In genomic region chr11:115194798-115195101, GRCh38 we compare ENCODE assay signal across 12 cellular contexts.
DNase-seq lines count a peak whose midpoint lies in the region; ATAC-seq and TF ChIP-seq lines count a peak whose summit lies in the region.
"Had no signal": no experiment of that assay in that cellular context is flagged by ENCODE, and none has a peak within 500 bp of the region (broad histone marks: within the 10 kb centered on the region; RNA-seq: fewer than 3 reads in every experiment).

No MANE protein-coding gene starts in this region.

- H3K4me3 ChIP-seq in KMS-11 (IDR thresholded peaks at IDR 0.05; ENCODE audit: insufficient read depth, low read depth, low read length), result no peak overlapping the region
- H3K4me3 ChIP-seq: K562, neural progenitor cell, vagina had no signal

- H3K36me3 ChIP-seq in KMS-11 (ENCODE audit: insufficient read depth), result no peaks in the 10 kb centered on the region
- H3K36me3 ChIP-seq: neural progenitor cell, vagina had no signal

- TF ChIP-seq CTCF in KMS-11 (conservative IDR thresholded peaks at IDR 0.05; ENCODE audit: low read depth, low read length), result no peak

- H3K4me2 ChIP-seq in KMS-11, result peak overlapping the region; percentile 73
- H3K4me2 ChIP-seq: neural progenitor cell had no signal

- DNase-seq in activated CD4-positive, alpha-beta T cell treated with anti-CD3 and anti-CD28 coated beads, Interleukin-2, amount 50 U/mL, for 48 hours, result peak; percentile 6 to 7
- DNase-seq in activated CD4-positive, alpha-beta T cell treated with anti-CD3 and anti-CD28 coated beads for 1 hour, result no peak
- DNase-seq in memory B cell (ENCODE audit: low spot score in 2 of 2) (no peak), NCI-H1930 (lab: John Stamatoyannopoulos, UW) (no peak), occipital lobe (lab: John Stamatoyannopoulos, UW) (no peak), islet precursor cell (no peak)
- DNase-seq: activated gamma-delta T cell had no signal

- H3K4me1 Mint-ChIP-seq in memory B cell, result peaks cover 13% of the 10 kb centered on the region

- ATAC-seq in GM21515 (IDR thresholded peaks at IDR 0.05; ENCODE audit: unreplicated experiment) (peak; percentile 52), memory B cell (ENCODE audit: low read depth) (peak; percentile 53)
- ATAC-seq: K562 had no signal

- H3K79me2 ChIP-seq in KMS-11 (ENCODE audit: insufficient read depth, low read depth), result peaks cover 11% of the 10 kb centered on the region; the same call in 1 of the 2 replicates

- no peak overlapping the region for H2AFZ ChIP-seq in KMS-11 (ENCODE audit: low read depth)
- H2AFZ ChIP-seq: neural progenitor cell had no signal

- H4K20me1 ChIP-seq in KMS-11 (ENCODE audit: insufficient read depth), result no peaks in the 10 kb centered on the region

- peak overlapping the region; percentile 74 for H3K9ac ChIP-seq in KMS-11
- H3K9ac ChIP-seq: neural progenitor cell had no signal

- H3K27ac Mint-ChIP-seq in memory B cell, result peak overlapping the region; percentile 87
- H3K27ac Mint-ChIP-seq: neural progenitor cell had no signal

- peak overlapping the region; percentile 96 for H3K27ac ChIP-seq in KMS-11
- H3K27ac ChIP-seq: neural progenitor cell, vagina had no signal

- H3K36me3 Mint-ChIP-seq in memory B cell, result no peaks in the 10 kb centered on the region

- peaks cover 61% of the 10 kb centered on the region for H3K4me1 ChIP-seq in KMS-11 (ENCODE audit: low read depth, poor library complexity, severe bottlenecking)
- H3K4me1 ChIP-seq: vagina had no signal

- no peaks in the 10 kb centered on the region for H3K9me3 Mint-ChIP-seq in memory B cell
- H3K9me3 Mint-ChIP-seq: neural progenitor cell had no signal

- no peaks in the 10 kb centered on the region for H3K27me3 Mint-ChIP-seq in memory B cell

- H3K4me3 Mint-ChIP-seq in memory B cell, result peak overlapping the region; percentile 91
- H3K4me3 Mint-ChIP-seq: neural progenitor cell had no signal

- H3K27me3 ChIP-seq in KMS-11 (ENCODE audit: insufficient read depth, low read depth), result no peaks in the 10 kb centered on the region
- H3K27me3 ChIP-seq: neural progenitor cell, vagina had no signal

Comparison
In these comparisons a context has a peak if more than half of its experiments do, and no peak if none do; other contexts are left out.
1. DNase-seq: peak in activated CD4-positive, alpha-beta T cell treated with anti-CD3 and anti-CD28 coated beads, Interleukin-2, amount 50 U/mL, for 48 hours (2 of 2); none in activated CD4-positive, alpha-beta T cell treated with anti-CD3 and anti-CD28 coated beads for 1 hour (single experiment), memory B cell (0 of 2), NCI-H1930 (0 of 2), occipital lobe (single experiment) and islet precursor cell (single experiment).